In genomic region chr2:108244667-108245414, GRCh38 we compare ENCODE assay signal across 1 cellular context.
TF ChIP-seq lines count a peak whose summit lies in the region.

No MANE protein-coding gene starts in this region.

TF ChIP-seq in HepG2, 621 proteins besides CTCF, POLR2A, EP300 and RAD21 (continued from another document):
- TF ChIP-seq HNF4A (CRISPR knock-in tag; IDR thresholded peaks at IDR 0.05) (peak; percentile 62; the same call in 1 of the 2 replicates), TBX3 (IDR thresholded peaks at IDR 0.05; ENCODE audit: borderline replicate concordance) (no peak), ZNF235 (CRISPR knock-in tag; IDR thresholded peaks at IDR 0.05; ENCODE audit: borderline replicate concordance) (no peak)
